Comparison of ENCODE assay signal across 8 cellular contexts in the genomic region with DNA sequence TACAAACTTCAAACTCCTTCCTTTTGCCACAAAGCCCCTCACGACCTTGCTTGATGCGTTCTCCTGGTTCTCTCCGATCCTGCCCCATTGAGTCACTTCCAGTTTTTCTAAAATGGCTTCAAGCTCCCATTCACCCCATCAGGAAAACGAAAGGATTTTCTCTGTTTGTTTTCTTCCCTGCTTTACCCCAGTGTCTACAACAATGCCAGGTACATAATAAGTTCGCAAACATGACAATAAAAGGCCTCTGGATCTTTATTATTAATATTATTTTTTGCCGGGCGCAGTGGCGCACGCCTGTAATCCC. TPM values are rescaled to one million over a fixed set of nuclear protein-coding genes. Genes with fewer than 3 reads are reported as not detected.
DNase-seq lines count a peak whose midpoint lies in the region; ATAC-seq and TF ChIP-seq lines count a peak whose summit lies in the region.

No MANE protein-coding gene starts in this region.

- CTCF ChIA-PET in CD4-positive, alpha-beta memory T cell (lab: Charles Lee; ENCODE audit: partially characterized antibody), result interaction anchor here (1.1 to 5.4 kb wide), 3 partner anchors 10 to 24 kb away, joined by 3 to 33 read pairs (median 21); partner anchors contain the start of gene BLVRB

- H3K9me3 ChIP-seq in CD4-positive, alpha-beta memory T cell (ENCODE audit: control insufficient read depth in 1 of 2, low read length in 2 of 2), result no peaks in the 10 kb centered on the region
- H3K9me3 ChIP-seq in OCI-LY3 (ENCODE audit: insufficient read depth, low read length) (no peaks in the 10 kb centered on the region), neutrophil (no peaks in the 10 kb centered on the region)

- DNase-seq in CD4-positive, alpha-beta memory T cell, result no peak
- DNase-seq in endothelial cell (ENCODE audit: low spot score) (no peak), NCI-H526 treated with DMSO at 0.1 percent for 48 hours (lab: John Stamatoyannopoulos, UW) (no peak), UCSD-AML1 (lab: John Stamatoyannopoulos, UW; ENCODE audit: unreplicated experiment) (no peak)
- DNase-seq in central memory CD4-positive, alpha-beta T cell, result no peak

- H2AFZ ChIP-seq in OCI-LY3 (ENCODE audit: low read depth, low read length), result peak overlapping the region; percentile 91

- H3K4me1 Mint-ChIP-seq in CD4-positive, alpha-beta memory T cell, result peaks cover 12 to 21% (median 18%) of the 10 kb centered on the region in 4 donors
- peaks cover 18% of the 10 kb centered on the region for H3K4me1 Mint-ChIP-seq in endothelial cell (ENCODE audit: unreplicated experiment)

- H3K4me3 ChIP-seq in CD4-positive, alpha-beta memory T cell (ENCODE audit: low read length in 2 of 2), result peak overlapping the region; percentile 19 to 96
- H3K4me3 ChIP-seq in OCI-LY3 (ENCODE audit: low read length) (peak overlapping the region; percentile 96), neutrophil (ENCODE audit: low read depth in 1 of 2, low read length in 1 of 2) (peak overlapping the region; percentile 98)

- H3K79me2 ChIP-seq in OCI-LY3 (ENCODE audit: low read length), result peaks cover 31% of the 10 kb centered on the region

- intact Hi-C loops in CD4-positive, alpha-beta memory T cell (cut with micrococcal nuclease), result loop anchor here (2.0 kb wide), 1 partner anchor 160 kb away; no protein-coding TSS in a partner anchor

- no peaks in the 10 kb centered on the region for H3K9me3 Mint-ChIP-seq in CD4-positive, alpha-beta memory T cell
- H3K9me3 Mint-ChIP-seq in endothelial cell (ENCODE audit: unreplicated experiment), result no peaks in the 10 kb centered on the region

- TF ChIP-seq CTCF in OCI-LY3 (IDR thresholded peaks at IDR 0.05; ENCODE audit: low read depth, low read length), result no peak
- TF ChIP-seq CTCF in endothelial cell (IDR thresholded peaks at IDR 0.05; ENCODE audit: unreplicated experiment), result no peak
- no peak for TF ChIP-seq CTCF in neutrophil (IDR thresholded peaks at IDR 0.05)

- H3K4me2 ChIP-seq in OCI-LY3 (ENCODE audit: low read length), result peak overlapping the region; percentile 83

- ATAC-seq in GM19324 (IDR thresholded peaks at IDR 0.05; ENCODE audit: low FRiP score, unreplicated experiment), result no peak

- H3K4me1 ChIP-seq in CD4-positive, alpha-beta memory T cell (ENCODE audit: insufficient read depth, low read length), result peaks cover 11% of the 10 kb centered on the region
- peaks cover 6% of the 10 kb centered on the region for H3K4me1 ChIP-seq in OCI-LY3 (ENCODE audit: low read length)
- peaks cover 15 to 17% of the 10 kb centered on the region in 2 experiments for H3K4me1 ChIP-seq in neutrophil (ENCODE audit: control insufficient read depth in 1 of 2, insufficient read depth in 1 of 2, low read depth in 1 of 2, low read length in 1 of 2)

- H3K4me3 Mint-ChIP-seq in CD4-positive, alpha-beta memory T cell, result peak overlapping the region; percentile 96 to 100 (median 100)
- peak overlapping the region; percentile 94 for H3K4me3 Mint-ChIP-seq in endothelial cell (ENCODE audit: unreplicated experiment)

- peaks cover 3 to 22% of the 10 kb centered on the region in 2 donors for H3K36me3 Mint-ChIP-seq in CD4-positive, alpha-beta memory T cell
- H3K36me3 Mint-ChIP-seq in endothelial cell (ENCODE audit: low read depth, unreplicated experiment), result peaks cover 21% of the 10 kb centered on the region

- H3K36me3 ChIP-seq in CD4-positive, alpha-beta memory T cell (ENCODE audit: insufficient read depth, low read length), result peaks cover 17% of the 10 kb centered on the region
- peaks cover 26% of the 10 kb centered on the region for H3K36me3 ChIP-seq in OCI-LY3 (replicated peaks; ENCODE audit: low read depth, low read length)
- peaks cover 27% of the 10 kb centered on the region for H3K36me3 ChIP-seq in neutrophil

- H3K27me3 ChIP-seq in CD4-positive, alpha-beta memory T cell (ENCODE audit: insufficient read depth, low read length), result no peaks in the 10 kb centered on the region
- H3K27me3 ChIP-seq in OCI-LY3 (ENCODE audit: low read depth, low read length), result no peaks in the 10 kb centered on the region
- no peaks in the 10 kb centered on the region for H3K27me3 ChIP-seq in neutrophil

- POLR2A ChIA-PET in CD4-positive, alpha-beta memory T cell (lab: Charles Lee; ENCODE audit: partially characterized antibody), result interaction anchor here (1.4 to 8.9 kb wide), 8 partner anchors 12 to 165 kb away, joined by 3 to 227 read pairs (median 18); partner anchors contain the start of genes BLVRB, C19orf47, PLD3 and SERTAD1

- peak overlapping the region; percentile 75 for H3K27ac ChIP-seq in CD4-positive, alpha-beta memory T cell (ENCODE audit: low read depth, low read length)
- H3K27ac ChIP-seq in OCI-LY3 (ENCODE audit: low read length), result no peak overlapping the region
- peak overlapping the region; percentile 88 for H3K27ac ChIP-seq in neutrophil

- peak overlapping the region; percentile 67 for H3K9ac ChIP-seq in OCI-LY3 (ENCODE audit: low read length)

- H3K27me3 Mint-ChIP-seq in CD4-positive, alpha-beta memory T cell, result no peaks in the 10 kb centered on the region
- H3K27me3 Mint-ChIP-seq in endothelial cell (ENCODE audit: unreplicated experiment), result peaks cover 6% of the 10 kb centered on the region

- peaks cover 29% of the 10 kb centered on the region for H4K20me1 ChIP-seq in OCI-LY3 (ENCODE audit: insufficient read depth, low read length)

- H3K27ac Mint-ChIP-seq in CD4-positive, alpha-beta memory T cell, result peak overlapping the region; percentile 85 to 100 (median 99)
- peak overlapping the region; percentile 99 for H3K27ac Mint-ChIP-seq in endothelial cell (ENCODE audit: unreplicated experiment)

RNA-seq across cellular contexts. Expression of gene SERTAD3, which starts 0.8 kb away (rescaled TPM):
- 10 to 100 TPM; 17.8 to 19.4 TPM for total RNA-seq in CD4-positive, alpha-beta memory T cell
- 10 to 100 TPM in 1 of 2 donors, 1 to 10 TPM in 1; 9.4 to 11.4 TPM for polyA plus RNA-seq in CD4-positive, alpha-beta memory T cell
- 42.9 TPM for total RNA-seq in endothelial cell (ENCODE audit: unreplicated experiment)

RNA-seq across cellular contexts. Expression of gene SERTAD1, which starts 19.2 kb away (rescaled TPM):
- 10 to 100 TPM; 10.6 to 11.3 TPM for total RNA-seq in CD4-positive, alpha-beta memory T cell
- polyA plus RNA-seq in CD4-positive, alpha-beta memory T cell, result 10 to 100 TPM in 1 of 2 donors, 1 to 10 TPM in 1; 5.4 to 10.7 TPM
- total RNA-seq in endothelial cell (ENCODE audit: unreplicated experiment), result 11.8 TPM

RNA-seq across cellular contexts. Expression of gene BLVRB, which starts 20.6 kb away (rescaled TPM):
- 10 to 100 TPM; 12.3 to 16.3 TPM for total RNA-seq in CD4-positive, alpha-beta memory T cell
- 10 to 100 TPM; 25.4 to 34.6 TPM for polyA plus RNA-seq in CD4-positive, alpha-beta memory T cell
- total RNA-seq in endothelial cell (ENCODE audit: unreplicated experiment), result 17.5 TPM

RNA-seq across cellular contexts. Expression of gene SPTBN4, which starts 21.8 kb away (rescaled TPM):
- under 1 TPM; 0.17 to 0.30 TPM for total RNA-seq in CD4-positive, alpha-beta memory T cell
- polyA plus RNA-seq in CD4-positive, alpha-beta memory T cell, result under 1 TPM in 1 of 2 donors, not detected in 1; 0.02 TPM
- 0.49 TPM for total RNA-seq in endothelial cell (ENCODE audit: unreplicated experiment)

RNA-seq across cellular contexts. Expression of gene PRX, which starts 31.8 kb away (rescaled TPM):
- total RNA-seq in CD4-positive, alpha-beta memory T cell, result 1 to 10 TPM; 3.3 to 3.4 TPM
- under 1 TPM in 1 of 2 donors, not detected in 1; 0.23 TPM for polyA plus RNA-seq in CD4-positive, alpha-beta memory T cell
- total RNA-seq in endothelial cell (ENCODE audit: unreplicated experiment), result 6.7 TPM
